11 cellular contexts compared by ENCODE assay signal in the genomic region with DNA sequence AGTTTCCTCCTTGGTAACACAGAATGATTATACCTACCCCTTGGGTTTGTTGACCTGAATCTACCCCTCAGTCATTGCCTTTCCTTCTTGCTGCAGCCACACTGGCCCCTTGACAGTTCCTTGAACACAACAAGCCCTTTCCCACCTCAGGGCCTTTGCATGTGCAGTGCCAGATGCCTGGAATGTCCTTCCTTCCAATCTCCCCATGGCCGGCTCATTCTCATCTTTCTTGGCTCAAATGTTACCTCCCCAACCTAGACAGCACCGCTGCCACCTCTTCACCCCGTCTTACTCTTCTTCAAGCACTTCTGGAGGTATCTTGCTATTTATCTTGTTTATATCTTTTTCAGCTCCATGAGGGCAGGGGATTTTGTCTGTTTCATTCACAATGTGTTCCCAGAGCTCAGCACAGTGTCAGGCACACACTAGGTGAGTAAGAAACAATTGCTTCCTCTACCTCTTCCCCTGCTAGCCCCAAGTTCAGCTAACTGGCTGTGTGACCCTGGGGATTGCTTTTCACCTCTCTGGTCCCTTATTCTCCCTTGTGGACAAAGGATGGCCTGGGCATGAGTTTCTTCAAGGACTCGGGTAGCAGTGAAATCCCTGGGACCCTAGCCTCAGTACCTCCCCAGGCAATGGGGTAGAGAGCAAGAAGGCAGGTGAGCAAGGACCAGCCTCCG.
DNase-seq lines count a peak whose midpoint lies in the region; ATAC-seq, FAIRE-seq and TF ChIP-seq lines count a peak whose summit lies in the region.
"Had no signal": no experiment of that assay in that cellular context is flagged by ENCODE, and none has a peak within 500 bp of the region (broad histone marks: within the 10 kb centered on the region; RNA-seq: fewer than 3 reads in every experiment).

No MANE protein-coding gene starts in this region.

- WGBS in right cardiac atrium = 63% methylated on average over 5 of the region's 5 CpGs
- 80 to 100% methylated on average over 2 of the region's 5 CpGs for WGBS in gastroesophageal sphincter (ENCODE audit: low coverage in 1 of 2), 2 donors
- WGBS in small intestine, 3 donors = 83 to 95% (median 83%) methylated on average over 5 of the region's 5 CpGs

- TF ChIP-seq CTCF in gastroesophageal sphincter (IDR thresholded peaks at IDR 0.05) = no peak
- TF ChIP-seq CTCF in parathyroid adenoma (IDR thresholded peaks at IDR 0.05) = no peak
- TF ChIP-seq CTCF in vagina (IDR thresholded peaks at IDR 0.05) = no peak

- H3K27ac ChIP-seq in right cardiac atrium (ENCODE audit: low read length) = peak overlapping the region; percentile 70
- H3K27ac ChIP-seq in gastroesophageal sphincter = peak overlapping the region; percentile 7 to 90 (median 76)
- H3K27ac ChIP-seq in parathyroid adenoma = peak overlapping the region; percentile 33
- peak overlapping the region; percentile 91 for H3K27ac ChIP-seq in vagina
- peak overlapping the region in 1 of 2 donors; percentile 79 for H3K27ac ChIP-seq in small intestine (ENCODE audit: low read depth in 1 of 2, low read length in 1 of 2)

- TF ChIP-seq POLR2A in gastroesophageal sphincter (IDR thresholded peaks at IDR 0.05) = no peak
- TF ChIP-seq POLR2A in vagina (IDR thresholded peaks at IDR 0.05) = no peak

- H3K36me3 ChIP-seq in gastroesophageal sphincter (no peaks in the 10 kb centered on the region), parathyroid adenoma (ENCODE audit: control insufficient read depth, insufficient read depth, low read length) (no peaks in the 10 kb centered on the region), vagina (no peaks in the 10 kb centered on the region), small intestine (ENCODE audit: control insufficient read depth in 2 of 2, insufficient read depth in 2 of 2, low read length in 2 of 2) (no peaks in the 10 kb centered on the region)

- peaks cover 27% of the 10 kb centered on the region for H3K27me3 Mint-ChIP-seq in activated T-helper 1 cell treated with anti-CD3 and anti-CD28 coated beads, Interleukin-12 subunit alpha, Interleukin-12 subunit beta, Interleukin-2, Interleukin-4 antibody, amounts not matched to agents 30 ng/mL and 10 ng/mL and 1 ng/mL, durations not matched to agents 14 hours and 24 hours and 36 hours (ENCODE audit: insufficient read depth)

- no peaks in the 10 kb centered on the region for H3K9me3 Mint-ChIP-seq in activated T-helper 1 cell treated with anti-CD3 and anti-CD28 coated beads, Interleukin-12 subunit alpha, Interleukin-12 subunit beta, Interleukin-2, Interleukin-4 antibody, amounts not matched to agents 30 ng/mL and 10 ng/mL and 1 ng/mL, durations not matched to agents 14 hours and 24 hours and 36 hours
- H3K9me3 Mint-ChIP-seq: H9 had no signal

- H3K4me3 ChIP-seq in right cardiac atrium (ENCODE audit: low read length) (no peak overlapping the region), gastroesophageal sphincter (no peak overlapping the region), parathyroid adenoma (ENCODE audit: low read depth, low read length) (no peak overlapping the region), vagina (no peak overlapping the region), small intestine (ENCODE audit: low read depth in 1 of 2, low read length in 2 of 2) (no peak overlapping the region)
- H3K4me3 ChIP-seq: smooth muscle cell had no signal

- FAIRE-seq in small intestine (lab: Jason Lieb, UNC) = no peak

- no peaks in the 10 kb centered on the region for H3K27me3 ChIP-seq in right cardiac atrium (ENCODE audit: control insufficient read depth, insufficient read depth)
- H3K27me3 ChIP-seq in gastroesophageal sphincter = no peaks in the 10 kb centered on the region
- H3K27me3 ChIP-seq in parathyroid adenoma (ENCODE audit: control insufficient read depth, insufficient read depth, low read length) = no peaks in the 10 kb centered on the region
- no peaks in the 10 kb centered on the region for H3K27me3 ChIP-seq in vagina
- H3K27me3 ChIP-seq in small intestine (ENCODE audit: control insufficient read depth in 2 of 2, insufficient read depth in 2 of 2, low read length in 2 of 2) = no peaks in the 10 kb centered on the region

- no peak overlapping the region for H2AFZ ChIP-seq in parathyroid adenoma

- H3K27ac Mint-ChIP-seq in activated T-helper 1 cell treated with anti-CD3 and anti-CD28 coated beads, Interleukin-12 subunit alpha, Interleukin-12 subunit beta, Interleukin-2, Interleukin-4 antibody, amounts not matched to agents 30 ng/mL and 10 ng/mL and 1 ng/mL, durations not matched to agents 14 hours and 24 hours and 36 hours = no peak overlapping the region

- H3K36me3 Mint-ChIP-seq in activated T-helper 1 cell treated with anti-CD3 and anti-CD28 coated beads, Interleukin-12 subunit alpha, Interleukin-12 subunit beta, Interleukin-2, Interleukin-4 antibody, amounts not matched to agents 30 ng/mL and 10 ng/mL and 1 ng/mL, durations not matched to agents 14 hours and 24 hours and 36 hours (ENCODE audit: low read depth) = peaks cover 2% of the 10 kb centered on the region

- no peak overlapping the region for H3K4me3 Mint-ChIP-seq in activated T-helper 1 cell treated with anti-CD3 and anti-CD28 coated beads, Interleukin-12 subunit alpha, Interleukin-12 subunit beta, Interleukin-2, Interleukin-4 antibody, amounts not matched to agents 30 ng/mL and 10 ng/mL and 1 ng/mL, durations not matched to agents 14 hours and 24 hours and 36 hours
- H3K4me3 Mint-ChIP-seq: H9 had no signal

- H3K79me2 ChIP-seq in parathyroid adenoma = no peaks in the 10 kb centered on the region

- intact Hi-C loops in right cardiac atrium (cut with DNase I) = no loop called here
- intact Hi-C loops in Right ventricle myocardium inferior (cut with DNase I) = loop anchor here (5.0 kb wide), 1 partner anchor 65 kb away; no protein-coding TSS in a partner anchor
- intact Hi-C loops in vagina (cut with DNase I) = loop anchor here (2.0 kb wide), 1 partner anchor 67 kb away; no protein-coding TSS in a partner anchor
- intact Hi-C loops in activated T-helper 1 cell treated with anti-CD3 and anti-CD28 coated beads, Interleukin-12 subunit alpha, Interleukin-12 subunit beta, Interleukin-2, Interleukin-4 antibody, amounts not matched to agents 30 ng/mL and 10 ng/mL and 1 ng/mL, durations not matched to agents 14 hours and 24 hours and 36 hours (cut with micrococcal nuclease) = no loop called here

- H3K9ac ChIP-seq in parathyroid adenoma = no peak overlapping the region

- no peak for TF ChIP-seq EP300 in gastroesophageal sphincter (IDR thresholded peaks at IDR 0.05)

- H3K4me2 ChIP-seq in parathyroid adenoma (ENCODE audit: low read length) = no peak overlapping the region
- H3K4me2 ChIP-seq: smooth muscle cell had no signal

- no peak for ATAC-seq in right cardiac atrium
- ATAC-seq in Right ventricle myocardium inferior = no peak
- ATAC-seq in gastroesophageal sphincter = no peak
- ATAC-seq in GM18907 (IDR thresholded peaks at IDR 0.05; ENCODE audit: unreplicated experiment) = no peak

- DNase-seq in right cardiac atrium (no peak), Right ventricle myocardium inferior (ENCODE audit: missing footprints) (no peak), vagina (ENCODE audit: extremely low spot score in 2 of 2) (no peak), small intestine (no peak)
- DNase-seq in activated T-helper 1 cell treated with anti-CD3 and anti-CD28 coated beads, Interleukin-12 subunit alpha, Interleukin-12 subunit beta, Interleukin-2, Interleukin-4 antibody, amounts not matched to agents 30 ng/mL and 10 ng/mL and 1 ng/mL, durations not matched to agents 14 hours and 24 hours and 36 hours (ENCODE audit: low spot score) = no peak
- DNase-seq: caudate nucleus, H9 had no signal

- peaks cover 6% of the 10 kb centered on the region for H3K4me1 ChIP-seq in right cardiac atrium (ENCODE audit: control insufficient read depth, insufficient read depth, low read length)
- H3K4me1 ChIP-seq in gastroesophageal sphincter = peaks cover 0 to 52% (median 27%) of the 10 kb centered on the region in 3 donors
- no peaks in the 10 kb centered on the region for H3K4me1 ChIP-seq in parathyroid adenoma
- H3K4me1 ChIP-seq in vagina = peaks cover 43% of the 10 kb centered on the region
- no peaks in the 10 kb centered on the region for H3K4me1 ChIP-seq in small intestine (ENCODE audit: control insufficient read depth in 2 of 2, insufficient read depth in 1 of 2, low read depth in 1 of 2, low read length in 1 of 2)

- H3K9me3 ChIP-seq in right cardiac atrium (ENCODE audit: control insufficient read depth, low read length) (no peaks in the 10 kb centered on the region), gastroesophageal sphincter (no peaks in the 10 kb centered on the region), parathyroid adenoma (ENCODE audit: control insufficient read depth, low read length) (no peaks in the 10 kb centered on the region), vagina (no peaks in the 10 kb centered on the region), small intestine (ENCODE audit: control insufficient read depth, low read depth) (no peaks in the 10 kb centered on the region)

- peaks cover 5% of the 10 kb centered on the region for H3K4me1 Mint-ChIP-seq in activated T-helper 1 cell treated with anti-CD3 and anti-CD28 coated beads, Interleukin-12 subunit alpha, Interleukin-12 subunit beta, Interleukin-2, Interleukin-4 antibody, amounts not matched to agents 30 ng/mL and 10 ng/mL and 1 ng/mL, durations not matched to agents 14 hours and 24 hours and 36 hours (ENCODE audit: low read depth)

Comparison
In these comparisons a context has a peak if more than half of its experiments do, and no peak if none do; other contexts are left out.
1. intact Hi-C loops: an anchor here in Right ventricle myocardium inferior (5.0 kb wide) and vagina (2.0 kb wide); none called in right cardiac atrium and activated T-helper 1 cell treated with anti-CD3 and anti-CD28 coated beads, Interleukin-12 subunit alpha, Interleukin-12 subunit beta, Interleukin-2, Interleukin-4 antibody, amounts not matched to agents 30 ng/mL and 10 ng/mL and 1 ng/mL, durations not matched to agents 14 hours and 24 hours and 36 hours.